In the genomic region with DNA sequence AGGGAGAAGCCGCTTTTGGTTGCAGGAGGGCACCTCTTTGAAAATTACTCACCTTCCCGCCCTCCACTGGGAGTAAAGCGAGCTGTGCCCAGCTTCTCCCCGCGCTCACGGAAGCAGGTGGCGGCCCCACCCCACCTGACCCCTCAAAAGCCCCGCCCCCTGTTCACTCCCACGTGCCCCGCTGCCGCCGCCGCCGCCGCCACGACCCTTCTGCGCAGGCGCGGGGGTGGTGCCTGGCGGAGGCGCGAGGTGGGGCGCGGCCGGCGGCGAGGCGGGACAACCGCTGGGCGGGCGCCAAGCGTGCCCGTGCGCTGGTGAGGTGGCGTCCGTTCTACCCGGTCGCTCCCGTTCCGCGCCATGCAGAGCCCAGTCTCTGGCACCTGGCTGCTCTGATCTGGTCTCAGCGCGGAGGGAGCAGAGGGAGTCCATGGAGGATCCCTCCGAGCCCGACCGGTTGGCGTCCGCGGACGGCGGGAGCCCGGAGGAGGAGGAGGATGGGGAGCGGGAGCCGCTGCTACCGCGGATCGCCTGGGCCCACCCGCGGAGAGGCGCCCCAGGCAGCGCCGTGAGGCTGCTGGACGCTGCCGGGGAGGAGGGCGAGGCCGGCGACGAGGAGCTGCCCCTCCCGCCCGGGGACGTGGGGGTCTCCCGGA, we compare ENCODE assay signal across 8 cellular contexts. TPM values are rescaled to one million over a fixed set of nuclear protein-coding genes. Genes with fewer than 3 reads are reported as not detected.
A peak's percentile ranks its signal among the peaks of the same experiment; 100 is the strongest.
DNase-seq lines count a peak whose midpoint lies in the region; ATAC-seq and TF ChIP-seq lines count a peak whose summit lies in the region.

A gene (plus strand): TSS at position 297 of the 653 bp plus-strand sequence. CDS start 131 bp downstream, at position 428.

- intact Hi-C loops in left ventricle myocardium superior (cut with micrococcal nuclease) (loop anchor here (2.0 kb wide), 1 partner anchor 79 kb away; a partner anchor contains a TSS), vagina (cut with DNase I) (loop anchor here (5.0 kb wide), 1 partner anchor 72 kb away; a partner anchor contains a TSS)

- no peaks in the 10 kb centered on the region for H3K36me3 ChIP-seq in vagina

- no peaks in the 10 kb centered on the region for H3K27me3 Mint-ChIP-seq in T-helper 17 cell

- no peaks in the 10 kb centered on the region for H3K36me3 Mint-ChIP-seq in T-helper 17 cell (ENCODE audit: low read depth)

- ATAC-seq in GM18498 (IDR thresholded peaks at IDR 0.05; ENCODE audit: unreplicated experiment) = peak; percentile 82
- peak; percentile 78 for ATAC-seq in HG02885 (IDR thresholded peaks at IDR 0.05; ENCODE audit: poor library complexity, unreplicated experiment)
- peak; percentile 82 for ATAC-seq in T-helper 17 cell
- ATAC-seq in left ventricle myocardium superior = peak; percentile 97

- no peaks in the 10 kb centered on the region for H3K27me3 ChIP-seq in vagina

- H3K4me3 Mint-ChIP-seq in T-helper 17 cell = peak within 1 kb of the TSS; percentile 96

- TF ChIP-seq POLR2A in vagina (IDR thresholded peaks at IDR 0.05) = peak in 1 of 2 donors; percentile 68

- DNase-seq in NCI-H1694 treated with DMSO at 0.1 percent for 48 hours (lab: John Stamatoyannopoulos, UW) (peak; percentile 42), T-helper 17 cell (peak; percentile 95 to 97 (median 96)), amygdala (lab: John Stamatoyannopoulos, UW) (peak in 53 of 56 donors; percentile 1 to 86 (median 61)), left ventricle myocardium superior (peak; percentile 95), putamen (ENCODE audit: low spot score) (peak; percentile 74), vagina (ENCODE audit: extremely low spot score in 2 of 2) (no peak)

- peak within 1 kb of the TSS; percentile 99 for H3K27ac ChIP-seq in vagina

- peak within 1 kb of the TSS; percentile 73 to 97 for H3K4me3 ChIP-seq in vagina

- peaks cover 14% of the 10 kb centered on the region for H3K4me1 ChIP-seq in vagina

- H3K27ac Mint-ChIP-seq in T-helper 17 cell = peak within 1 kb of the TSS; percentile 98

- H3K9me3 ChIP-seq in T-helper 17 cell (ENCODE audit: control insufficient read depth, low read length, poor library complexity, severe bottlenecking) (no peaks in the 10 kb centered on the region), vagina (no peaks in the 10 kb centered on the region)

- no peak for TF ChIP-seq CTCF in vagina (IDR thresholded peaks at IDR 0.05)

- H3K4me1 Mint-ChIP-seq in T-helper 17 cell = peaks cover 23% of the 10 kb centered on the region

RNA-seq across cellular contexts. Expression of the gene that starts here (rescaled TPM):
- total RNA-seq in T-helper 17 cell (10 to 100 TPM; 12.6 to 12.8 TPM), left ventricle myocardium superior (2.0 TPM), vagina (13.0 TPM)

Comparison
In these comparisons a context has a peak if more than half of its experiments do, and no peak if none do; other contexts are left out.
1. DNase-seq: peak in NCI-H1694 treated with DMSO at 0.1 percent for 48 hours (single experiment), T-helper 17 cell (3 of 3), amygdala (53 of 56), left ventricle myocardium superior (single experiment) and putamen (single experiment); none in vagina (0 of 2).
2. Peak in every context shown above with its lines, with median percentiles within 50 percentile points of each other: ATAC-seq.